22 cellular contexts compared by ENCODE assay signal in genomic region chr10:132893090-132893489, GRCh38. TPM values are rescaled to one million over a fixed set of nuclear protein-coding genes. Genes with fewer than 3 reads are reported as not detected.
DNase-seq lines count a peak whose midpoint lies in the region; ATAC-seq and TF ChIP-seq lines count a peak whose summit lies in the region.
"Had no signal": no experiment of that assay in that cellular context is flagged by ENCODE, and none has a peak within 500 bp of the region (broad histone marks: within the 10 kb centered on the region; RNA-seq: fewer than 3 reads in every experiment).

No MANE protein-coding gene starts in this region.

- H3K36me3 ChIP-seq in left ventricle myocardium inferior = no peaks in the 10 kb centered on the region
- no peaks in the 10 kb centered on the region for H3K36me3 ChIP-seq in RWPE2 (ENCODE audit: low read depth)
- H3K36me3 ChIP-seq in right lobe of liver = no peaks in the 10 kb centered on the region
- H3K36me3 ChIP-seq: MG63, ovary, transverse colon had no signal

- no peaks in the 10 kb centered on the region for H3K9me3 Mint-ChIP-seq in type B pancreatic cell
- H3K9me3 Mint-ChIP-seq: activated naive CD8-positive, alpha-beta T cell treated with anti-CD3 and anti-CD28 coated beads, Interleukin-2, amount 50 U/mL, for 24 hours; activated T-helper 17 cell treated with anti-CD3 and anti-CD28 coated beads, Interleukin-2, amount 50 U/mL, for 72 hours; CD4-positive, alpha-beta T cell; naive thymus-derived CD4-positive, alpha-beta T cell had no signal

- H3K4me1 ChIP-seq in left ventricle myocardium inferior = peaks cover 16% of the 10 kb centered on the region
- no peaks in the 10 kb centered on the region for H3K4me1 ChIP-seq in RWPE2 (ENCODE audit: insufficient read depth, poor library complexity, severe bottlenecking)
- H3K4me1 ChIP-seq in right lobe of liver = no peaks in the 10 kb centered on the region

- TF ChIP-seq CTCF in left ventricle myocardium inferior (IDR thresholded peaks at IDR 0.05; ENCODE audit: borderline replicate concordance) (no peak), RWPE2 (IDR thresholded peaks at IDR 0.05; ENCODE audit: poor library complexity, severe bottlenecking) (no peak), right lobe of liver (IDR thresholded peaks at IDR 0.05) (no peak), type B pancreatic cell (conservative IDR thresholded peaks at IDR 0.05) (no peak)

- DNase-seq in cardiac septum (ENCODE audit: low spot score) (peak; percentile 70), left ventricle myocardium inferior (no peak), RWPE2 (ENCODE audit: low spot score) (peak; percentile 27), right lobe of liver (peak in 2 of 3 donors; percentile 8 to 30), type B pancreatic cell (ENCODE audit: extremely low spot score, unreplicated experiment) (peak; percentile 51), kidney tubule cell (ENCODE audit: low spot score) (no peak), T-helper 9 cell (no peak)
- DNase-seq: activated CD4-positive, alpha-beta T cell treated with anti-CD3 and anti-CD28 coated beads for 48 hours; activated naive CD8-positive, alpha-beta T cell treated with anti-CD3 and anti-CD28 coated beads, Interleukin-2, amount 50 U/mL, for 24 hours; CD4-positive, alpha-beta T cell; DMS53; hippocampal formation; MG63; NCI-H510A; stimulated activated naive CD4-positive, alpha-beta T cell; transverse colon had no signal

- H3K27ac ChIP-seq in left ventricle myocardium inferior (replicated peaks) (no peak overlapping the region), RWPE2 (ENCODE audit: poor library complexity, severe bottlenecking) (no peak overlapping the region), right lobe of liver (no peak overlapping the region)
- H3K27ac ChIP-seq: ovary, transverse colon had no signal

- H3K27me3 Mint-ChIP-seq in type B pancreatic cell = peaks cover 19% of the 10 kb centered on the region

- H3K27me3 ChIP-seq in left ventricle myocardium inferior (ENCODE audit: low read depth) (peaks cover 77% of the 10 kb centered on the region), RWPE2 (ENCODE audit: insufficient read depth, poor library complexity, severe bottlenecking) (peaks cover 19% of the 10 kb centered on the region), right lobe of liver (no peaks in the 10 kb centered on the region)
- H3K27me3 ChIP-seq: MG63, ovary had no signal

- 55% methylated on average over 4 of the region's 9 CpGs for WGBS in right lobe of liver (ENCODE audit: insufficient coverage, low coverage, low lambda C conversion rate, missing lambda C conversion rate)

- no peak for ATAC-seq in RWPE2 (ENCODE audit: low read depth)
- no peak for ATAC-seq in right lobe of liver
- ATAC-seq in HG03135 (IDR thresholded peaks at IDR 0.05; ENCODE audit: unreplicated experiment) = no peak
- ATAC-seq: activated naive CD8-positive, alpha-beta T cell treated with anti-CD3 and anti-CD28 coated beads, Interleukin-2, amount 50 U/mL, for 24 hours; activated T-helper 17 cell treated with anti-CD3 and anti-CD28 coated beads, Interleukin-2, amount 50 U/mL, for 72 hours; GM12878; naive thymus-derived CD4-positive, alpha-beta T cell had no signal

- H3K4me3 ChIP-seq in left ventricle myocardium inferior (no peak overlapping the region), RWPE2 (ENCODE audit: severe bottlenecking) (no peak overlapping the region), right lobe of liver (no peak overlapping the region)
- H3K4me3 ChIP-seq: GM12878, MG63, ovary, transverse colon had no signal

- intact Hi-C loops in cardiac septum (cut with DNase I) = no loop called here
- intact Hi-C loops in left ventricle myocardium inferior (cut with micrococcal nuclease) = no loop called here
- intact Hi-C loops in right lobe of liver (cut with DNase I) = no loop called here

- no peak overlapping the region for H3K27ac Mint-ChIP-seq in type B pancreatic cell
- H3K27ac Mint-ChIP-seq: activated naive CD8-positive, alpha-beta T cell treated with anti-CD3 and anti-CD28 coated beads, Interleukin-2, amount 50 U/mL, for 24 hours; activated T-helper 17 cell treated with anti-CD3 and anti-CD28 coated beads, Interleukin-2, amount 50 U/mL, for 72 hours; CD4-positive, alpha-beta T cell had no signal

- H3K4me3 Mint-ChIP-seq in type B pancreatic cell = no peak overlapping the region
- H3K4me3 Mint-ChIP-seq: activated naive CD8-positive, alpha-beta T cell treated with anti-CD3 and anti-CD28 coated beads, Interleukin-2, amount 50 U/mL, for 24 hours; activated T-helper 17 cell treated with anti-CD3 and anti-CD28 coated beads, Interleukin-2, amount 50 U/mL, for 72 hours; CD4-positive, alpha-beta T cell; naive thymus-derived CD4-positive, alpha-beta T cell had no signal

- peaks cover 15% of the 10 kb centered on the region for H3K9me3 ChIP-seq in left ventricle myocardium inferior (replicated peaks)
- no peaks in the 10 kb centered on the region for H3K9me3 ChIP-seq in RWPE2 (ENCODE audit: severe bottlenecking)
- H3K9me3 ChIP-seq in right lobe of liver = no peaks in the 10 kb centered on the region
- H3K9me3 ChIP-seq: MG63, ovary, transverse colon had no signal

- peaks cover 8% of the 10 kb centered on the region for H3K4me1 Mint-ChIP-seq in type B pancreatic cell (ENCODE audit: unreplicated experiment)
- H3K4me1 Mint-ChIP-seq: activated naive CD8-positive, alpha-beta T cell treated with anti-CD3 and anti-CD28 coated beads, Interleukin-2, amount 50 U/mL, for 24 hours; activated T-helper 17 cell treated with anti-CD3 and anti-CD28 coated beads, Interleukin-2, amount 50 U/mL, for 72 hours; naive thymus-derived CD4-positive, alpha-beta T cell had no signal

- H3K36me3 Mint-ChIP-seq in type B pancreatic cell = peaks cover 3% of the 10 kb centered on the region
- H3K36me3 Mint-ChIP-seq: brain; naive thymus-derived CD4-positive, alpha-beta T cell had no signal

- no peak for TF ChIP-seq POLR2A in right lobe of liver (IDR thresholded peaks at IDR 0.05)

RNA-seq across cellular contexts. Expression of gene CFAP46, which starts 49.3 kb away (rescaled TPM):
- total RNA-seq in cardiac septum = 0.94 TPM
- 0.99 TPM for total RNA-seq in left ventricle myocardium inferior
- total RNA-seq in right lobe of liver = under 1 TPM; 0.16 to 0.67 (median 0.32) TPM
- total RNA-seq in type B pancreatic cell (ENCODE audit: low replicate concordance) = 2.9 and 10.9 TPM in 2 replicates
- total RNA-seq: activated T-helper 17 cell treated with anti-CD3 and anti-CD28 coated beads, Interleukin-2, amount 50 U/mL, for 72 hours; CD4-positive, alpha-beta T cell; GM12878; transverse colon had no signal

Comparison
In these comparisons a context has a peak if more than half of its experiments do, and no peak if none do; other contexts are left out.
1. DNase-seq: peak in cardiac septum (single experiment), RWPE2 (single experiment), right lobe of liver (2 of 3) and type B pancreatic cell (single experiment); none in left ventricle myocardium inferior (single experiment), kidney tubule cell (single experiment) and T-helper 9 cell (single experiment).